In genomic region chr9:75892168-75892901, GRCh38 we compare ENCODE assay signal across 8 cellular contexts. TPM values are rescaled to one million over a fixed set of nuclear protein-coding genes. Genes with fewer than 3 reads are reported as not detected.
A peak's percentile ranks its signal among the peaks of the same experiment; 100 is the strongest.
DNase-seq lines count a peak whose midpoint lies in the region; ATAC-seq and TF ChIP-seq lines count a peak whose summit lies in the region.

No MANE protein-coding gene starts in this region.

- H3K9ac ChIP-seq in fibroblast of lung (ENCODE audit: insufficient read depth, low read length), result peak overlapping the region; percentile 4

- ATAC-seq in GM23338 (peak; percentile 24), HG02884 (IDR thresholded peaks at IDR 0.05; ENCODE audit: unreplicated experiment) (no peak)
- no peak for ATAC-seq in natural killer cell treated with Interleukin-12 subunit alpha and Interleukin-12 subunit beta and Interleukin-15 and Interleukin-18, amount 100 ng/mL, for 72 hours

- H3K36me3 Mint-ChIP-seq in GM23338 (ENCODE audit: low read depth), result no peaks in the 10 kb centered on the region
- no peaks in the 10 kb centered on the region for H3K36me3 Mint-ChIP-seq in activated CD4-positive, alpha-beta memory T cell treated with anti-CD3 and anti-CD28 coated beads for 36 hours
- H3K36me3 Mint-ChIP-seq in natural killer cell treated with Interleukin-12 subunit alpha and Interleukin-12 subunit beta and Interleukin-15 and Interleukin-18, amount 100 ng/mL, for 72 hours, result no peaks in the 10 kb centered on the region

- H2AFZ ChIP-seq in GM23338 (peak overlapping the region; percentile 48; the same call in 1 of the 2 replicates), fibroblast of lung (ENCODE audit: low read length) (no peak overlapping the region)

- H3K27me3 ChIP-seq in GM23338 (ENCODE audit: insufficient read depth) (peaks cover 19% of the 10 kb centered on the region; the same call in 1 of the 2 replicates), fibroblast of lung (ENCODE audit: control insufficient read depth, insufficient read depth, low read length) (peaks cover 7% of the 10 kb centered on the region)

- H3K4me1 ChIP-seq in GM23338 (ENCODE audit: insufficient read depth) (peaks cover 53% of the 10 kb centered on the region), fibroblast of lung (ENCODE audit: control insufficient read depth, extremely low read depth, insufficient read depth, low read length) (peaks cover 3% of the 10 kb centered on the region)

- H3K9me3 Mint-ChIP-seq in GM23338, result no peaks in the 10 kb centered on the region
- H3K9me3 Mint-ChIP-seq in activated CD4-positive, alpha-beta memory T cell treated with anti-CD3 and anti-CD28 coated beads for 36 hours, result no peaks in the 10 kb centered on the region
- H3K9me3 Mint-ChIP-seq in natural killer cell treated with Interleukin-12 subunit alpha and Interleukin-12 subunit beta and Interleukin-15 and Interleukin-18, amount 100 ng/mL, for 72 hours, result no peaks in the 10 kb centered on the region

- H3K4me1 Mint-ChIP-seq in GM23338, result peaks cover 47% of the 10 kb centered on the region
- H3K4me1 Mint-ChIP-seq in activated CD4-positive, alpha-beta memory T cell treated with anti-CD3 and anti-CD28 coated beads for 36 hours (ENCODE audit: low read depth), result peaks cover 34% of the 10 kb centered on the region
- peaks cover 22% of the 10 kb centered on the region in 2 donors for H3K4me1 Mint-ChIP-seq in natural killer cell treated with Interleukin-12 subunit alpha and Interleukin-12 subunit beta and Interleukin-15 and Interleukin-18, amount 100 ng/mL, for 72 hours (ENCODE audit: low read depth in 2 of 2)

- H3K27me3 Mint-ChIP-seq in GM23338 (ENCODE audit: insufficient read depth, low read depth, poor library complexity), result peaks cover 27% of the 10 kb centered on the region
- peaks cover 13% of the 10 kb centered on the region for H3K27me3 Mint-ChIP-seq in activated CD4-positive, alpha-beta memory T cell treated with anti-CD3 and anti-CD28 coated beads for 36 hours
- peaks cover 32 to 53% of the 10 kb centered on the region in 2 donors for H3K27me3 Mint-ChIP-seq in natural killer cell treated with Interleukin-12 subunit alpha and Interleukin-12 subunit beta and Interleukin-15 and Interleukin-18, amount 100 ng/mL, for 72 hours

- H3K9me2 ChIP-seq in GM23338 (ENCODE audit: insufficient read depth), result no peaks in the 10 kb centered on the region

- H4K20me1 ChIP-seq in GM23338 (replicated peaks; ENCODE audit: insufficient read depth) (0 out of 2 replicates have a peak, but pooled peaks cover 7% of the 10 kb centered on the region), fibroblast of lung (ENCODE audit: control insufficient read depth, extremely low read depth, insufficient read depth, low read length) (no peaks in the 10 kb centered on the region)

- no peaks in the 10 kb centered on the region for H3K36me3 ChIP-seq in GM23338 (ENCODE audit: insufficient read depth)
- no peaks in the 10 kb centered on the region for H3K36me3 ChIP-seq in fibroblast of lung (ENCODE audit: control insufficient read depth, insufficient read depth, low read length)

- TF ChIP-seq CTCF in GM23338 (conservative IDR thresholded peaks at IDR 0.05; ENCODE audit: low read depth in 2 of 2), result no peak
- TF ChIP-seq CTCF in fibroblast of lung (conservative IDR thresholded peaks at IDR 0.05 in 1 of 2, IDR thresholded peaks at IDR 0.05 in 1 of 2; ENCODE audit: low read depth in 1 of 2, low read length in 2 of 2), result no peak

- H3K27ac Mint-ChIP-seq in GM23338, result no peak overlapping the region
- H3K27ac Mint-ChIP-seq in activated CD4-positive, alpha-beta memory T cell treated with anti-CD3 and anti-CD28 coated beads for 36 hours, result no peak overlapping the region
- no peak overlapping the region for H3K27ac Mint-ChIP-seq in natural killer cell treated with Interleukin-12 subunit alpha and Interleukin-12 subunit beta and Interleukin-15 and Interleukin-18, amount 100 ng/mL, for 72 hours

- H3K4me2 ChIP-seq in GM23338, result peak overlapping the region; percentile 90
- H3K4me2 ChIP-seq in fibroblast of lung (ENCODE audit: extremely low read depth, insufficient read depth, low read length), result peak overlapping the region; percentile 84

- no peaks in the 10 kb centered on the region for H3F3A ChIP-seq in GM23338 (replicated peaks; ENCODE audit: low read depth)

- H3K9me3 ChIP-seq in fibroblast of lung (ENCODE audit: control insufficient read depth, insufficient read depth, low read depth, low read length), result no peaks in the 10 kb centered on the region

- H3K27ac ChIP-seq in GM23338 (ENCODE audit: low read depth) (no peak overlapping the region), fibroblast of lung (ENCODE audit: insufficient read depth, low read length) (no peak overlapping the region)

- H3K4me3 ChIP-seq in GM23338, result peak overlapping the region; percentile 84
- H3K4me3 ChIP-seq in fibroblast of lung (replicated peaks in 1 of 4; ENCODE audit: control extremely low read depth in 1 of 4, insufficient read depth in 1 of 4, low read depth in 3 of 4, low read length in 4 of 4), result peak overlapping the region; percentile 68 to 78 (median 73)

- DNase-seq in GM23338 (ENCODE audit: low spot score) (peak; percentile 68), fibroblast of lung (ENCODE audit: low read depth in 2 of 2) (peak; percentile 13 to 24), ureter (ENCODE audit: low spot score) (peak; percentile 56), HPDE6-E6E7 (ENCODE audit: extremely low spot score) (no peak), H4 (ENCODE audit: low spot score) (no peak)
- DNase-seq in activated CD4-positive, alpha-beta memory T cell treated with anti-CD3 and anti-CD28 coated beads for 36 hours, result peak; percentile 52
- DNase-seq in natural killer cell treated with Interleukin-12 subunit alpha and Interleukin-12 subunit beta and Interleukin-15 and Interleukin-18, amount 100 ng/mL, for 72 hours (ENCODE audit: low spot score), result no peak

- POLR2A ChIA-PET in activated CD4-positive, alpha-beta memory T cell treated with anti-CD3 and anti-CD28 coated beads for 36 hours (lab: Charles Lee), result no interaction called here

- CTCF ChIA-PET in activated CD4-positive, alpha-beta memory T cell treated with anti-CD3 and anti-CD28 coated beads for 36 hours (lab: Charles Lee), result no interaction called here

- intact Hi-C loops in activated CD4-positive, alpha-beta memory T cell treated with anti-CD3 and anti-CD28 coated beads for 36 hours (cut with micrococcal nuclease), result loop anchor here (5.0 kb wide), 4 partner anchors 130 to 805 kb away; partner anchors contain the start of genes NMRK1, OSTF1 and RFK

- peak overlapping the region; percentile 87 for H3K4me3 Mint-ChIP-seq in GM23338
- peak overlapping the region; percentile 91 for H3K4me3 Mint-ChIP-seq in activated CD4-positive, alpha-beta memory T cell treated with anti-CD3 and anti-CD28 coated beads for 36 hours
- peak overlapping the region; percentile 93 for H3K4me3 Mint-ChIP-seq in natural killer cell treated with Interleukin-12 subunit alpha and Interleukin-12 subunit beta and Interleukin-15 and Interleukin-18, amount 100 ng/mL, for 72 hours

- H3K79me2 ChIP-seq in GM23338 (replicated peaks; ENCODE audit: insufficient read depth) (peaks cover 64% of the 10 kb centered on the region), fibroblast of lung (ENCODE audit: control insufficient read depth, insufficient read depth, low read length) (no peaks in the 10 kb centered on the region)

TF ChIP-seq in GM23338, 12 proteins besides CTCF, POLR2A, EP300 and RAD21 (continues in another document):
- no peak for TF ChIP-seq ZNF114 (CRISPR knock-in tag; IDR thresholded peaks at IDR 0.05)
- no peak for TF ChIP-seq EZH2phosphoT487 (IDR thresholded peaks at IDR 0.05; ENCODE audit: unreplicated experiment)
- TF ChIP-seq ZNF331 (CRISPR knock-in tag; IDR thresholded peaks at IDR 0.05; ENCODE audit: low read depth), result no peak
- no peak for TF ChIP-seq STAT1 (IDR thresholded peaks at IDR 0.05; ENCODE audit: unreplicated experiment)
- TF ChIP-seq REST (IDR thresholded peaks at IDR 0.05; ENCODE audit: unreplicated experiment), result no peak
- no peak for TF ChIP-seq POLR2AphosphoS5 (IDR thresholded peaks at IDR 0.05; ENCODE audit: low read depth)
- no peak for TF ChIP-seq EZH2 (IDR thresholded peaks at IDR 0.05; ENCODE audit: low read depth, unreplicated experiment)

RNA-seq across cellular contexts. Expression of gene PCSK5, which starts 1.9 kb away (rescaled TPM):
- 30.8 and 34.8 TPM in 2 replicates for total RNA-seq in GM23338 (2014; rRNA removed; shearing (Covaris generic))
- polyA plus RNA-seq in GM23338 (2016; fragmentation: Nextera tagmentation; extraction: Ambion mirVana) (12.3 and 15.6 TPM in 2 replicates), fibroblast of lung (2.5 and 3.1 TPM in 2 replicates)
- total RNA-seq in activated CD4-positive, alpha-beta memory T cell treated with anti-CD3 and anti-CD28 coated beads for 36 hours, result 1 to 10 TPM; 2.0 to 2.1 TPM
- total RNA-seq in fibroblast of lung (3.6 and 4.8 TPM in 2 replicates), ureter (13.8 TPM)
- 2.0 and 2.4 TPM in 2 replicates for polyA plus RNA-seq in fibroblast of lung (2012)
- polyA minus RNA-seq in fibroblast of lung (ENCODE audit: low replicate concordance), result 4.0 and 7.3 TPM in 2 replicates
- total RNA-seq in natural killer cell treated with Interleukin-12 subunit alpha and Interleukin-12 subunit beta and Interleukin-15 and Interleukin-18, amount 100 ng/mL, for 72 hours, result 1 to 10 TPM; 1.7 to 9.9 TPM
- total RNA-seq in H4 (2014; rRNA removed; shearing (Covaris generic)), result 2.4 TPM in 2 replicates

Comparison
In these comparisons a context has a peak if more than half of its experiments do, and no peak if none do; other contexts are left out.
1. DNase-seq: peak in GM23338 (single experiment), activated CD4-positive, alpha-beta memory T cell treated with anti-CD3 and anti-CD28 coated beads for 36 hours (single experiment), fibroblast of lung (2 of 2) and ureter (single experiment); none in natural killer cell treated with Interleukin-12 subunit alpha and Interleukin-12 subunit beta and Interleukin-15 and Interleukin-18, amount 100 ng/mL, for 72 hours (single experiment), HPDE6-E6E7 (single experiment) and H4 (single experiment).
2. Peak in every context shown above with its lines, with median percentiles within 50 percentile points of each other: H3K4me3 Mint-ChIP-seq.